Comparison of ENCODE assay signal across 9 cellular contexts in the genomic region with DNA sequence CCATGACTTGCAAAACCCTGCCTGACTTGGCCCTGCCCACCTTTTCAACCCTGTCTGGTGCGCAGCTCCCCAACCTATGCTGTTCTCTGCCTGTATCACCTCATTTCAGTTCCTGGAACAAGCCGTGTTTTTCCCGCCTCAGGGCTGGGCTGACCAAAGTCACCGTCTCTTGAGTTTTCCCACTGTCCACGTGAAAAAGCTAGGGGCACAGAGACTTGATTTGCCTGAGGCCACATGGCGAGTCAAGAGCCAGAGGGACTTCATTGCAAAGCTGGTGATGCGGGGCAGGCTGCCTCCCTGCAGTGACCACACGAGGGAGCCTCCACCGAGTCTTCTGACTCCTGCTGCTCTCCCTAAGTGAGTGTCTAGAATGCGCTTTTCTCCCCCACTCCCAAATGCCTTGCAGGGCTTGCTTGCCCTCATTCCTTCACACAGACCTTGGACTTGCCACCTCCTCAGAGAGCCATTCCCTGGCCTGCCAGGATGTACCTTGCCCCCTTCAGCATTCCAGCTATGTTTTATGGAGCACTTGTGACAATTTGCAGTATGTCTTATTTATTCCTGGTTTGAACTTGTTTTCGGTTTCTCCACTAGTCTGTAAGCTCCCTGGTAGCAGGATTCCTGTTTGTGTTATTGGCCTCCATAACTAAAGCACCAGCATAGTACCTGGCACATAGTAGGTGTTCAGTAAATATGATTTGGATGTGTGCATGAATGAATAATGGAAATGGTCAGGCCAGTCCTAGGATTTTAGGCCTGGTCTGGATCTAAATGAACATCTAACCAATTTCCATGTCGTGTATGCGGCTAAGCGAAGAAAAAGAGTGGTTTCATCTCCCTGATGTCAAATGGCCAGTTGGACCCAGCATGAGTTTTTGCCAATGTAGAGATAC.
DNase-seq lines count a peak whose midpoint lies in the region; ATAC-seq and TF ChIP-seq lines count a peak whose summit lies in the region.
"Had no signal": no experiment of that assay in that cellular context is flagged by ENCODE, and none has a peak within 500 bp of the region (broad histone marks: within the 10 kb centered on the region; RNA-seq: fewer than 3 reads in every experiment).

No MANE protein-coding gene starts in this region.

- H3K36me3 Mint-ChIP-seq in endothelial cell (ENCODE audit: low read depth, unreplicated experiment), result no peaks in the 10 kb centered on the region

- no peaks in the 10 kb centered on the region for H4K20me1 ChIP-seq in SU-DHL-6 (ENCODE audit: low read depth, low read length)

- H3K4me3 ChIP-seq in SU-DHL-6 (ENCODE audit: insufficient read depth, low read length, poor library complexity, severe bottlenecking) (no peak overlapping the region), mesendoderm (ENCODE audit: low read length) (no peak overlapping the region), upper lobe of right lung (no peak overlapping the region)

- H2BK15ac ChIP-seq in mesendoderm (replicated peaks; ENCODE audit: low read depth), result no peak overlapping the region

- no peaks in the 10 kb centered on the region for H3K36me3 ChIP-seq in SU-DHL-6 (ENCODE audit: low read length)
- H3K36me3 ChIP-seq in mesendoderm (ENCODE audit: control insufficient read depth, insufficient read depth, low read length), result no peaks in the 10 kb centered on the region
- no peaks in the 10 kb centered on the region for H3K36me3 ChIP-seq in upper lobe of right lung

- no peak overlapping the region for H3K18ac ChIP-seq in mesendoderm (ENCODE audit: low read length)

- intact Hi-C loops in upper lobe of right lung (cut with DNase I), result no loop called here

- H3K27ac Mint-ChIP-seq in endothelial cell (ENCODE audit: unreplicated experiment), result no peak overlapping the region

- peak; percentile 68 for ATAC-seq in upper lobe of right lung
- ATAC-seq in GM19328 (IDR thresholded peaks at IDR 0.05; ENCODE audit: unreplicated experiment), result no peak

- no peak overlapping the region for H3K27ac ChIP-seq in SU-DHL-6 (ENCODE audit: low read depth, low read length)
- no peak overlapping the region for H3K27ac ChIP-seq in mesendoderm (ENCODE audit: low read depth, low read length)
- H3K27ac ChIP-seq in upper lobe of right lung, result no peak overlapping the region
- H3K27ac ChIP-seq: epithelial cell of prostate had no signal

- no peak overlapping the region for H2AFZ ChIP-seq in SU-DHL-6 (ENCODE audit: low read depth, low read length, severe bottlenecking)

- H3K9me3 ChIP-seq in SU-DHL-6 (ENCODE audit: insufficient read depth, low read length) (no peaks in the 10 kb centered on the region), upper lobe of right lung (no peaks in the 10 kb centered on the region)

- H3K23ac ChIP-seq in mesendoderm (ENCODE audit: low read length), result no peak overlapping the region

- H3K27me3 ChIP-seq in SU-DHL-6 (ENCODE audit: low read length), result no peaks in the 10 kb centered on the region
- H3K27me3 ChIP-seq in mesendoderm (ENCODE audit: insufficient read depth, low read length, poor library complexity), result no peaks in the 10 kb centered on the region
- no peaks in the 10 kb centered on the region for H3K27me3 ChIP-seq in upper lobe of right lung

- no peaks in the 10 kb centered on the region for H3K4me1 Mint-ChIP-seq in endothelial cell (ENCODE audit: unreplicated experiment)

- H3K4me3 Mint-ChIP-seq in endothelial cell (ENCODE audit: unreplicated experiment), result no peak overlapping the region

- H3K4me1 ChIP-seq in mesendoderm (ENCODE audit: control insufficient read depth, low read depth, low read length), result no peaks in the 10 kb centered on the region
- H3K4me1 ChIP-seq in upper lobe of right lung, result no peaks in the 10 kb centered on the region

- H2AK5ac ChIP-seq in mesendoderm (ENCODE audit: low read length), result no peak overlapping the region

- H3K9ac ChIP-seq in SU-DHL-6 (ENCODE audit: low read length) (no peak overlapping the region), mesendoderm (ENCODE audit: low read length) (no peak overlapping the region)

- no peaks in the 10 kb centered on the region for H3K79me1 ChIP-seq in mesendoderm (ENCODE audit: low read length)

- no peaks in the 10 kb centered on the region for H3K9me2 ChIP-seq in SU-DHL-6 (replicated peaks; ENCODE audit: insufficient read depth, low read length)

- WGBS in mesendoderm (ENCODE audit: extremely low coverage, insufficient coverage, low lambda C conversion rate), result no CpG with 5 or more reads among the region's 14 CpGs

- no peak overlapping the region for H3K56ac ChIP-seq in mesendoderm (ENCODE audit: low read length)

- H3K79me2 ChIP-seq in SU-DHL-6 (ENCODE audit: insufficient read depth, low read length), result no peaks in the 10 kb centered on the region
- H3K79me2 ChIP-seq in mesendoderm (ENCODE audit: control insufficient read depth, insufficient read depth, low read length), result no peaks in the 10 kb centered on the region

- no peak overlapping the region for H3K4me2 ChIP-seq in SU-DHL-6 (ENCODE audit: low read depth, low read length, poor library complexity, severe bottlenecking)
- H3K4me2 ChIP-seq in mesendoderm (ENCODE audit: low read length), result no peak overlapping the region

- no peaks in the 10 kb centered on the region for H3F3A ChIP-seq in SU-DHL-6 (ENCODE audit: insufficient read depth)

- peak; percentile 42 for TF ChIP-seq CTCF in SU-DHL-6 (IDR thresholded peaks at IDR 0.05; ENCODE audit: insufficient read depth, low read length, poor library complexity, severe bottlenecking)
- peak; percentile 61 for TF ChIP-seq CTCF in endothelial cell (IDR thresholded peaks at IDR 0.05; ENCODE audit: unreplicated experiment)
- TF ChIP-seq CTCF in upper lobe of right lung (IDR thresholded peaks at IDR 0.05), result peak; percentile 51

- no peaks in the 10 kb centered on the region for H3K9me3 Mint-ChIP-seq in endothelial cell (ENCODE audit: unreplicated experiment)

- peak; percentile 1 to 11 for DNase-seq in activated CD4-positive, alpha-beta T cell treated with anti-CD3 and anti-CD28 coated beads for 24 hours (ENCODE audit: low read depth in 2 of 2)
- DNase-seq in activated CD4-positive, alpha-beta T cell treated with anti-CD3 and anti-CD28 coated beads, Interleukin-2, amount 50 U/mL, for 1 hour, result no peak
- DNase-seq in LHCN-M2 (ENCODE audit: low read depth) (peak; percentile 37), endothelial cell (ENCODE audit: low spot score) (peak; percentile 65), mesendoderm (peak; percentile 91), upper lobe of right lung (no peak)

- no peak overlapping the region for H3K4ac ChIP-seq in mesendoderm (ENCODE audit: low read depth, low read length)

- no peak overlapping the region for H2BK5ac ChIP-seq in mesendoderm (ENCODE audit: low read length)

- H4K8ac ChIP-seq in mesendoderm (ENCODE audit: low read depth, low read length), result no peak overlapping the region

- peaks cover 3% of the 10 kb centered on the region for H3K27me3 Mint-ChIP-seq in endothelial cell (ENCODE audit: unreplicated experiment)

- H4K5ac ChIP-seq in mesendoderm (ENCODE audit: low read length), result no peak overlapping the region

- no peak overlapping the region for H2BK120ac ChIP-seq in mesendoderm (ENCODE audit: low read depth, low read length)

Comparison
In these comparisons a context has a peak if more than half of its experiments do, and no peak if none do; other contexts are left out.
1. DNase-seq: peak in activated CD4-positive, alpha-beta T cell treated with anti-CD3 and anti-CD28 coated beads for 24 hours (2 of 2), LHCN-M2 (single experiment), endothelial cell (single experiment) and mesendoderm (single experiment); none in activated CD4-positive, alpha-beta T cell treated with anti-CD3 and anti-CD28 coated beads, Interleukin-2, amount 50 U/mL, for 1 hour (single experiment) and upper lobe of right lung (single experiment).
2. Peak in every context shown above with its lines, with median percentiles within 50 percentile points of each other: CTCF ChIP-seq.